Comparison of ENCODE assay signal across 14 cellular contexts in the genomic region with DNA sequence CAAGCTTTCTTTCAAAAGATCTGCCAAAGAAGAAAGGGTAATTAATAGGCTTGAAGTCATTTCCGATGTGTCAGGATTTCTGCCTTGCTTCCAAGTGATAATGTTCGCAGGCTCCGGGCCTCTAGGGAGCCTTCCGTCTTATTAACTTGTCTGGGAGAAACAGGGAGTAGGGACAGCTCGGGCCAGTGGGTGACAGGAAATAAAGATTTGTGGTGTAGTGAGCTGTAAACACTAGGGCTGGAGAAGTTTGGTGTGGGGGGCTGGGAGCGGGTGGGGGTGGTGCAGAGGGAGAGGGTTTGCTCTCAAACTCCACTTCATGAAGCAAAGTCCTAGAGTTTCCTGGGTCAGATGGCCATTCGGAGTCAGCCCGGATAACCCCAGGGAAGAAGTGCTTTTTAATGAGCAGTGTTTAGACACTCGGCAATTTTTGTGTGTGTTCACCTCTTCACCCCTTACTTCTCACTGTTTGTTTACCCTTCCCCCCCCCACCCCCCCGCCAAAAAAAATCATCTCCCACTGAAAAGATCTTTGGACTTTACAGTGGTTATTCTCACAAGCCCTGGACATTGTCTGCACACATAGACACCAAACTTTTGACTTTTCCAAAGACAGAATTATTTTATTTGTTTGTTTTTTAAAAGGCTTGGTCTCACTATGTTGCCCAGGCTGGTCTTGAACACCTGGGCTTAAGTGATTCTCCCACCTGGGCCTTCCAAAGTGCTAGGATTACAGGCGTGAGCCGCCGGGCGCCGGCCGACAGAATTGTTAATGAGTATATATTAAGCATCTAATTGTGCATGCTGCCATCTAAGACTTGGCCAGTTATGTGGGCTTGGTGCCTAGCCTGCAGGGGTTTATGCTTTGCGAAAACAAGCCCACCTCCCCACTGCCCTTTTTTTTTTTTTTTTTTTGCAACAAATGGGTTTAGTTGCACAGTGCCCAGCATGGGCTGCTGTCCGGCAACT.
DNase-seq lines count a peak whose midpoint lies in the region; ATAC-seq and TF ChIP-seq lines count a peak whose summit lies in the region.
"Had no signal": no experiment of that assay in that cellular context is flagged by ENCODE, and none has a peak within 500 bp of the region (broad histone marks: within the 10 kb centered on the region; RNA-seq: fewer than 3 reads in every experiment).

No MANE protein-coding gene starts in this region.

- H3K4me3 ChIP-seq in A673 (ENCODE audit: low read depth, low read length, poor library complexity, severe bottlenecking) (no peak overlapping the region), right lobe of liver (no peak overlapping the region)

- no peaks in the 10 kb centered on the region for H3K27me3 ChIP-seq in A673 (replicated peaks; ENCODE audit: insufficient read depth, low read depth, low read length, poor library complexity)
- no peaks in the 10 kb centered on the region for H3K27me3 ChIP-seq in right lobe of liver
- H3K27me3 ChIP-seq in foreskin keratinocyte: no peaks in the 10 kb centered on the region

- POLR2A ChIA-PET in A673 (lab: Charles Lee; ENCODE audit: low non-redundant PET): interaction anchor here (0.6 kb wide), 1 partner anchor 236 kb away, joined by 5 read pairs; no protein-coding TSS in a partner anchor

- CTCF ChIA-PET in A673 (lab: Charles Lee): interaction anchor here (0.6 to 1.0 kb wide), 4 partner anchors 30 to 306 kb away, joined by 4 to 12 read pairs (median 6); no protein-coding TSS in a partner anchor

- H3K36me3 ChIP-seq in A673 (ENCODE audit: insufficient read depth, low read length, poor library complexity, severe bottlenecking): no peaks in the 10 kb centered on the region
- no peaks in the 10 kb centered on the region for H3K36me3 ChIP-seq in right lobe of liver

- peak; percentile 99 for DNase-seq in A673 (ENCODE audit: low spot score)
- peak; percentile 52 for DNase-seq in M059J (ENCODE audit: low read depth)
- DNase-seq in caudate nucleus (lab: John Stamatoyannopoulos, UW): no peak
- no peak for DNase-seq in right lobe of liver
- no peak for DNase-seq in foreskin keratinocyte
- DNase-seq: activated CD4-positive, alpha-beta T cell treated with anti-CD3 and anti-CD28 coated beads, Interleukin-2, amount 50 U/mL, for 4 hours; effector CD4-positive, alpha-beta T cell; H7; SW 1271 had no signal

- peak; percentile 42 to 57 (median 54) for ATAC-seq in right lobe of liver
- no peak for ATAC-seq in GM18519 (IDR thresholded peaks at IDR 0.05; ENCODE audit: low FRiP score, unreplicated experiment)
- ATAC-seq in foreskin keratinocyte: no peak
- ATAC-seq in HG02623 (IDR thresholded peaks at IDR 0.05; ENCODE audit: unreplicated experiment): no peak
- ATAC-seq in HG02588 (IDR thresholded peaks at IDR 0.05; ENCODE audit: unreplicated experiment): no peak
- ATAC-seq: activated naive CD4-positive, alpha-beta T cell treated with anti-CD3 and anti-CD28 coated beads, Interleukin-2, amount 50 U/mL, for 72 hours; natural killer cell treated with Interleukin-12 subunit alpha and Interleukin-12 subunit beta and Interleukin-15 and Interleukin-18, amount 100 ng/mL, for 72 hours had no signal

- no peak for TF ChIP-seq CTCF in A673 (conservative IDR thresholded peaks at IDR 0.05; ENCODE audit: low read depth, low read length)
- no peak for TF ChIP-seq CTCF in right lobe of liver (IDR thresholded peaks at IDR 0.05)
- TF ChIP-seq CTCF in foreskin keratinocyte (conservative IDR thresholded peaks at IDR 0.05): no peak

- H3K4me1 ChIP-seq in A673 (ENCODE audit: insufficient read depth, low read length, poor library complexity, severe bottlenecking) (peaks cover 96% of the 10 kb centered on the region), right lobe of liver (no peaks in the 10 kb centered on the region), foreskin keratinocyte (no peaks in the 10 kb centered on the region)

- peak overlapping the region; percentile 60 for H3K27ac ChIP-seq in A673 (ENCODE audit: low read depth, low read length, poor library complexity, severe bottlenecking)
- peak overlapping the region; percentile 83 for H3K27ac ChIP-seq in caudate nucleus (ENCODE audit: low read depth, low read length)
- no peak overlapping the region for H3K27ac ChIP-seq in right lobe of liver
- no peak overlapping the region for H3K27ac ChIP-seq in foreskin keratinocyte

- no TSS peak for BruUV-seq in A673 (replicated peaks; lab: Mats Ljungman, UMichigan)

- intact Hi-C loops in A673 (cut with micrococcal nuclease; ENCODE audit: unreplicated experiment): loop anchor here (1.0 to 10.0 kb wide), 2 partner anchors 67 to 124 kb away; no protein-coding TSS in a partner anchor
- intact Hi-C loops in right lobe of liver (cut with DNase I): no loop called here

- H3K9me3 ChIP-seq in A673 (ENCODE audit: low read depth, low read length, poor library complexity, severe bottlenecking) (no peaks in the 10 kb centered on the region), right lobe of liver (no peaks in the 10 kb centered on the region)

- no peak for TF ChIP-seq POLR2A in right lobe of liver (IDR thresholded peaks at IDR 0.05)

- whole genome bisulfite sequencing in right lobe of liver (ENCODE audit: insufficient coverage, low coverage, low lambda C conversion rate, missing lambda C conversion rate): 54% methylated on average over 12 of the region's 18 CpGs

Comparison
In these comparisons a context has a peak if more than half of its experiments do, and no peak if none do; other contexts are left out.
1. DNase-seq: peak in A673 (single experiment) and M059J (single experiment); none in caudate nucleus (0 of 61), right lobe of liver (0 of 3) and foreskin keratinocyte (0 of 2).
2. H3K27ac ChIP-seq: peak in A673 (single experiment) and caudate nucleus (single experiment); none in right lobe of liver (0 of 3) and foreskin keratinocyte (single experiment).
3. ATAC-seq: peak in right lobe of liver (4 of 4); none in GM18519 (single experiment), foreskin keratinocyte (single experiment), HG02623 (single experiment) and HG02588 (single experiment).